ENCODE assay signal across 21 cellular contexts in genomic region chr4:158192439-158193158, GRCh38. TPM values are rescaled to one million over a fixed set of nuclear protein-coding genes. Genes with fewer than 3 reads are reported as not detected.
DNase-seq lines count a peak whose midpoint lies in the region; ATAC-seq and TF ChIP-seq lines count a peak whose summit lies in the region.
"Had no signal": no experiment of that assay in that cellular context is flagged by ENCODE, and none has a peak within 500 bp of the region (broad histone marks: within the 10 kb centered on the region; RNA-seq: fewer than 3 reads in every experiment).

No MANE protein-coding gene starts in this region.

- H3K4me3 ChIP-seq in heart right ventricle: no peak overlapping the region
- H3K4me3 ChIP-seq in right atrium auricular region: no peak overlapping the region
- no peak overlapping the region for H3K4me3 ChIP-seq in lower leg skin (ENCODE audit: low read depth, poor library complexity, severe bottlenecking)
- H3K4me3 ChIP-seq: MG63, pancreas had no signal

- H3K27me3 ChIP-seq in heart right ventricle (no peaks in the 10 kb centered on the region), right atrium auricular region (no peaks in the 10 kb centered on the region)
- H3K27me3 ChIP-seq: pancreas had no signal

- H3K9me3 ChIP-seq in heart right ventricle (no peaks in the 10 kb centered on the region), right atrium auricular region (no peaks in the 10 kb centered on the region)
- H3K9me3 ChIP-seq: MG63, pancreas, SK-N-SH had no signal

- no peak for TF ChIP-seq POLR2A in lower leg skin (IDR thresholded peaks at IDR 0.05)

- H3K27ac ChIP-seq in heart right ventricle (peak overlapping the region in 4 of 10 donors; percentile 5 to 67 (median 20)), right atrium auricular region (peak overlapping the region; percentile 8 to 13)
- H3K27ac ChIP-seq: pancreas had no signal

- H3K36me3 ChIP-seq in heart right ventricle (peaks cover 0 to 50% (median 0%) of the 10 kb centered on the region in 9 donors), right atrium auricular region (no peaks in the 10 kb centered on the region)
- H3K36me3 ChIP-seq: MG63, pancreas had no signal

- ATAC-seq in heart right ventricle: peak; percentile 25 to 65 (median 44)
- no peak for ATAC-seq in Right ventricle myocardium inferior
- peak; percentile 62 for ATAC-seq in sciatic nerve
- ATAC-seq: activated CD4-positive, alpha-beta T cell treated with anti-CD3 and anti-CD28 coated beads for 36 hours; natural killer cell treated with Interleukin-12 subunit alpha and Interleukin-12 subunit beta and Interleukin-15 and Interleukin-18, amount 100 ng/mL, for 72 hours had no signal

- H3K4me1 ChIP-seq in heart right ventricle (peaks cover 0 to 19% (median 11%) of the 10 kb centered on the region in 9 donors), right atrium auricular region (peaks cover 0 to 7% of the 10 kb centered on the region in 2 donors)
- H3K4me1 ChIP-seq: pancreas had no signal

- intact Hi-C loops in heart right ventricle (cut with DNase I): loop anchor here (2.0 to 10.0 kb wide), 3 partner anchors 60 to 62 kb away; no protein-coding TSS in a partner anchor
- intact Hi-C loops in Right ventricle myocardium inferior (cut with DNase I): loop anchor here (5.0 kb wide), 1 partner anchor 60 kb away; no protein-coding TSS in a partner anchor
- intact Hi-C loops in sciatic nerve (cut with DNase I): loop anchor here (10.0 kb wide), 1 partner anchor 62 kb away; no protein-coding TSS in a partner anchor
- intact Hi-C loops in lower leg skin (cut with DNase I; ENCODE audit: low total_unique reads): loop anchor here (10.0 kb wide), 1 partner anchor 62 kb away; no protein-coding TSS in a partner anchor

- WGBS in heart right ventricle, 2 donors: 72 to 76% methylated on average over 5 of the region's 5 CpGs
- WGBS in lower leg skin, 2 donors: 55 to 58% methylated on average over 5 of the region's 5 CpGs

- DNase-seq in heart right ventricle (no peak), Right ventricle myocardium inferior (ENCODE audit: missing footprints) (no peak), right atrium auricular region (ENCODE audit: low spot score) (no peak), sciatic nerve (ENCODE audit: low spot score) (no peak), HT-29 (ENCODE audit: low spot score) (no peak), lower leg skin (ENCODE audit: low spot score in 2 of 2) (no peak), DMS53 treated with DMSO at 0.1 percent for 48 hours (lab: John Stamatoyannopoulos, UW; ENCODE audit: unreplicated experiment) (no peak)
- DNase-seq in stimulated activated naive CD4-positive, alpha-beta T cell (lab: John Stamatoyannopoulos, UW): no peak
- DNase-seq: activated CD4-positive, alpha-beta T cell treated with anti-CD3 and anti-CD28 coated beads for 36 hours; activated naive CD8-positive, alpha-beta T cell treated with anti-CD3 and anti-CD28 coated beads for 36 hours; activated T-cell treated with anti-CD3 and anti-CD28 coated beads for 4 hours; effector CD8-positive, alpha-beta T cell; KG1; MG63; NCI-H1417 treated with DMSO at 0.1 percent for 48 hours; pancreas; stimulated activated CD4-positive, alpha-beta T cell treated with anti-CD3 and anti-CD28 coated beads, Interleukin-2, amount 100 ng/mL, for 48 hours had no signal

- TF ChIP-seq CTCF in heart right ventricle (IDR thresholded peaks at IDR 0.05) (no peak), right atrium auricular region (IDR thresholded peaks at IDR 0.05) (no peak), lower leg skin (IDR thresholded peaks at IDR 0.05) (no peak)

RNA-seq across cellular contexts. Expression of gene TMEM144, which starts 17.7 kb away (rescaled TPM):
- total RNA-seq in heart right ventricle (10 to 100 TPM in 8 of 10 donors, 1 to 10 TPM in 2; 8.5 to 17.0 (median 14.5) TPM), Right ventricle myocardium inferior (12.6 TPM), right atrium auricular region (1 to 10 TPM; 7.1 to 9.7 TPM), sciatic nerve (11.9 TPM), lower leg skin (1 to 10 TPM; 3.9 to 5.3 (median 4.6) TPM)
- polyA plus RNA-seq in heart right ventricle: 10 to 100 TPM in 1 of 2 donors, 1 to 10 TPM in 1; 1.7 to 11.7 TPM
- total RNA-seq in HT-29 (2014; rRNA removed; shearing (Covaris generic)): 2.4 and 4.6 TPM in 2 replicates
- total RNA-seq: CD4-positive, CD25-positive, alpha-beta regulatory T cell had no signal
- polyA plus RNA-seq: CD4-positive, CD25-positive, alpha-beta regulatory T cell; SK-N-SH had no signal

RNA-seq across cellular contexts. Expression of gene GASK1B, which starts 19.8 kb away (rescaled TPM):
- 100 to 1,000 TPM in 2 of 10 donors, 10 to 100 TPM in 8; 50.5 to 109 (median 86.0) TPM for total RNA-seq in heart right ventricle
- 10 to 100 TPM; 12.4 to 24.1 TPM for polyA plus RNA-seq in heart right ventricle
- total RNA-seq in Right ventricle myocardium inferior: 68.6 TPM
- total RNA-seq in right atrium auricular region: 10 to 100 TPM; 49.9 to 56.9 TPM
- 100 TPM for total RNA-seq in sciatic nerve
- 16.1 TPM in 2 replicates for total RNA-seq in HT-29 (2014; rRNA removed; shearing (Covaris generic))
- total RNA-seq in lower leg skin: 10 to 100 TPM in 1 of 4 donors, 1 to 10 TPM in 3; 3.8 to 10.8 (median 5.3) TPM
- total RNA-seq: activated CD4-positive, alpha-beta T cell treated with anti-CD3 and anti-CD28 coated beads for 36 hours; activated naive CD8-positive, alpha-beta T cell treated with anti-CD3 and anti-CD28 coated beads for 36 hours; CD4-positive, CD25-positive, alpha-beta regulatory T cell; natural killer cell treated with Interleukin-12 subunit alpha and Interleukin-12 subunit beta and Interleukin-15 and Interleukin-18, amount 100 ng/mL, for 72 hours; T-helper 2 cell treated with Interferon-gamma antibody and Interleukin-4, amounts not matched to agents 100 ng/mL and 5 ng/mL, for 36 hours had no signal
- polyA plus RNA-seq: CD4-positive, CD25-positive, alpha-beta regulatory T cell had no signal
